In genomic region chr20:49147269-49147668, GRCh38 we compare ENCODE assay signal across 23 cellular contexts. TPM values are rescaled to one million over a fixed set of nuclear protein-coding genes. Genes with fewer than 3 reads are reported as not detected.
DNase-seq lines count a peak whose midpoint lies in the region; ATAC-seq and TF ChIP-seq lines count a peak whose summit lies in the region.
"Had no signal": no experiment of that assay in that cellular context is flagged by ENCODE, and none has a peak within 500 bp of the region (broad histone marks: within the 10 kb centered on the region; RNA-seq: fewer than 3 reads in every experiment).

No MANE protein-coding gene starts in this region.

- H3K9me3 Mint-ChIP-seq in CD4-positive, CD25-positive, alpha-beta regulatory T cell, result no peaks in the 10 kb centered on the region
- H3K9me3 Mint-ChIP-seq in CD8-positive, alpha-beta T cell, result no peaks in the 10 kb centered on the region
- H3K9me3 Mint-ChIP-seq in endothelial cell (ENCODE audit: unreplicated experiment) (no peaks in the 10 kb centered on the region), progenitor cell of endocrine pancreas (ENCODE audit: low read depth) (no peaks in the 10 kb centered on the region)

- H3K36me3 Mint-ChIP-seq in CD4-positive, CD25-positive, alpha-beta regulatory T cell, result peaks cover 35% of the 10 kb centered on the region
- peaks cover 82% of the 10 kb centered on the region for H3K36me3 Mint-ChIP-seq in CD8-positive, alpha-beta T cell
- H3K36me3 Mint-ChIP-seq in endothelial cell (ENCODE audit: low read depth, unreplicated experiment) (peaks cover 40% of the 10 kb centered on the region), progenitor cell of endocrine pancreas (ENCODE audit: insufficient read depth) (peaks cover 27% of the 10 kb centered on the region)

- no peak for TF ChIP-seq CTCF in CD8-positive, alpha-beta T cell (IDR thresholded peaks at IDR 0.05)
- no peak for TF ChIP-seq CTCF in endothelial cell (IDR thresholded peaks at IDR 0.05; ENCODE audit: unreplicated experiment)
- no peak for TF ChIP-seq CTCF in progenitor cell of endocrine pancreas (IDR thresholded peaks at IDR 0.05; ENCODE audit: unreplicated experiment)

- POLR2A ChIA-PET in CD8-positive, alpha-beta T cell (lab: Charles Lee), result no interaction called here

- DNase-seq in CD4-positive, CD25-positive, alpha-beta regulatory T cell, result no peak
- DNase-seq in CD8-positive, alpha-beta T cell, result no peak
- no peak for DNase-seq in endothelial cell (ENCODE audit: low spot score)
- DNase-seq in progenitor cell of endocrine pancreas (ENCODE audit: low spot score, unreplicated experiment), result no peak
- no peak for DNase-seq in caudate nucleus (lab: John Stamatoyannopoulos, UW)
- DNase-seq in activated CD4-positive, alpha-beta T cell treated with anti-CD3 and anti-CD28 coated beads for 1 hour, result no peak
- DNase-seq: DMS153; DND-41; Kasumi-1; NCI-H1105 treated with DMSO at 0.1 percent for 48 hours; NCI-H146; NCI-H1930; NCI-H2107; NCI-H446; NCI-H524 treated with DMSO at 0.1 percent for 48 hours; NCI-H82; NK-92 treated with Interleukin-12 subunit alpha and Interleukin-12 subunit beta, amount 100 ng/mL, for 24 hours; PC-3; SK-N-SH had no signal

- H3K9me3 ChIP-seq in CD4-positive, CD25-positive, alpha-beta regulatory T cell (ENCODE audit: control insufficient read depth in 2 of 2, low read length in 2 of 2), result no peaks in the 10 kb centered on the region
- H3K9me3 ChIP-seq in CD8-positive, alpha-beta T cell (ENCODE audit: low read length), result no peaks in the 10 kb centered on the region
- H3K9me3 ChIP-seq: SK-N-SH had no signal

- H3K27me3 Mint-ChIP-seq in CD4-positive, CD25-positive, alpha-beta regulatory T cell, result no peaks in the 10 kb centered on the region
- no peaks in the 10 kb centered on the region for H3K27me3 Mint-ChIP-seq in CD8-positive, alpha-beta T cell (ENCODE audit: low read depth)
- H3K27me3 Mint-ChIP-seq in endothelial cell (ENCODE audit: unreplicated experiment) (peaks cover 2% of the 10 kb centered on the region), progenitor cell of endocrine pancreas (no peaks in the 10 kb centered on the region)
- H3K27me3 Mint-ChIP-seq: B cell had no signal

- H3K36me3 ChIP-seq in CD4-positive, CD25-positive, alpha-beta regulatory T cell (ENCODE audit: control insufficient read depth, insufficient read depth, low read length), result peaks cover 70% of the 10 kb centered on the region
- peaks cover 41% of the 10 kb centered on the region for H3K36me3 ChIP-seq in CD8-positive, alpha-beta T cell (ENCODE audit: insufficient read depth, low read length)

- H3K4me3 Mint-ChIP-seq in CD4-positive, CD25-positive, alpha-beta regulatory T cell, result no peak overlapping the region
- no peak overlapping the region for H3K4me3 Mint-ChIP-seq in CD8-positive, alpha-beta T cell
- H3K4me3 Mint-ChIP-seq in endothelial cell (ENCODE audit: unreplicated experiment) (peak overlapping the region; percentile 33), progenitor cell of endocrine pancreas (ENCODE audit: low read depth) (no peak overlapping the region)
- H3K4me3 Mint-ChIP-seq: B cell had no signal

- no peak overlapping the region for H3K27ac ChIP-seq in CD4-positive, CD25-positive, alpha-beta regulatory T cell (ENCODE audit: insufficient read depth, low read length, poor library complexity, severe bottlenecking)
- no peak overlapping the region for H3K27ac ChIP-seq in CD8-positive, alpha-beta T cell (ENCODE audit: low read depth, low read length)
- no peak overlapping the region for H3K27ac ChIP-seq in caudate nucleus (ENCODE audit: low read depth, low read length)
- H3K27ac ChIP-seq: C4-2B, HL-60 had no signal

- no peaks in the 10 kb centered on the region for H3K27me3 ChIP-seq in CD4-positive, CD25-positive, alpha-beta regulatory T cell (ENCODE audit: control insufficient read depth, insufficient read depth, low read length)
- no peaks in the 10 kb centered on the region for H3K27me3 ChIP-seq in CD8-positive, alpha-beta T cell (ENCODE audit: insufficient read depth, low read length)

- H3K4me1 Mint-ChIP-seq in CD4-positive, CD25-positive, alpha-beta regulatory T cell, result peaks cover 14 to 30% (median 23%) of the 10 kb centered on the region in 4 donors
- H3K4me1 Mint-ChIP-seq in CD8-positive, alpha-beta T cell (ENCODE audit: low read depth), result peaks cover 26% of the 10 kb centered on the region
- H3K4me1 Mint-ChIP-seq in endothelial cell (ENCODE audit: unreplicated experiment), result no peaks in the 10 kb centered on the region
- H3K4me1 Mint-ChIP-seq in progenitor cell of endocrine pancreas (ENCODE audit: low read depth), result no peaks in the 10 kb centered on the region
- H3K4me1 Mint-ChIP-seq: B cell had no signal

- peak overlapping the region in 2 of 3 donors; percentile 21 to 22 for H3K27ac Mint-ChIP-seq in CD4-positive, CD25-positive, alpha-beta regulatory T cell
- H3K27ac Mint-ChIP-seq in CD8-positive, alpha-beta T cell, result peak overlapping the region; percentile 9
- H3K27ac Mint-ChIP-seq in endothelial cell (ENCODE audit: unreplicated experiment) (no peak overlapping the region), progenitor cell of endocrine pancreas (peak overlapping the region; percentile 60)
- H3K27ac Mint-ChIP-seq: B cell had no signal

- ATAC-seq in CD4-positive, CD25-positive, alpha-beta regulatory T cell (ENCODE audit: low read depth in 2 of 2), result no peak
- no peak for ATAC-seq in CD8-positive, alpha-beta T cell
- no peak for ATAC-seq in GM19452 (IDR thresholded peaks at IDR 0.05; ENCODE audit: unreplicated experiment)
- ATAC-seq: PC-3 had no signal

- intact Hi-C loops in CD8-positive, alpha-beta T cell (cut with DNase I, micrococcal nuclease), result loop anchor here in 1 of 2 experiments (10.0 kb wide), 1 partner anchor 528 kb away; no protein-coding TSS in a partner anchor

- no peaks in the 10 kb centered on the region for H3K4me1 ChIP-seq in CD4-positive, CD25-positive, alpha-beta regulatory T cell (ENCODE audit: control insufficient read depth, insufficient read depth, low read length, poor library complexity, severe bottlenecking)
- no peaks in the 10 kb centered on the region for H3K4me1 ChIP-seq in CD8-positive, alpha-beta T cell (ENCODE audit: insufficient read depth, low read length)

- CTCF ChIA-PET in CD8-positive, alpha-beta T cell (lab: Charles Lee), result interaction anchor here (1.4 to 1.8 kb wide), 2 partner anchors 14 to 70 kb away, joined by 7 to 8 read pairs; no protein-coding TSS in a partner anchor

- H3K4me3 ChIP-seq in CD4-positive, CD25-positive, alpha-beta regulatory T cell (ENCODE audit: low read depth, low read length), result no peak overlapping the region
- no peak overlapping the region for H3K4me3 ChIP-seq in CD8-positive, alpha-beta T cell (ENCODE audit: low read depth, low read length)

RNA-seq across cellular contexts. Expression of gene STAU1, which starts 40.9 kb away (rescaled TPM):
- 67.6 TPM for total RNA-seq in CD4-positive, CD25-positive, alpha-beta regulatory T cell
- 10 to 100 TPM; 29.6 to 39.3 (median 37.3) TPM for polyA plus RNA-seq in CD4-positive, CD25-positive, alpha-beta regulatory T cell
- 10 to 100 TPM; 74.6 to 76.3 TPM for total RNA-seq in CD8-positive, alpha-beta T cell
- 115 TPM for total RNA-seq in endothelial cell (ENCODE audit: unreplicated experiment)
- 86.5 and 93.9 TPM in 2 replicates for total RNA-seq in progenitor cell of endocrine pancreas
